Comparison of ENCODE assay signal across 1 cellular context in the genomic region with DNA sequence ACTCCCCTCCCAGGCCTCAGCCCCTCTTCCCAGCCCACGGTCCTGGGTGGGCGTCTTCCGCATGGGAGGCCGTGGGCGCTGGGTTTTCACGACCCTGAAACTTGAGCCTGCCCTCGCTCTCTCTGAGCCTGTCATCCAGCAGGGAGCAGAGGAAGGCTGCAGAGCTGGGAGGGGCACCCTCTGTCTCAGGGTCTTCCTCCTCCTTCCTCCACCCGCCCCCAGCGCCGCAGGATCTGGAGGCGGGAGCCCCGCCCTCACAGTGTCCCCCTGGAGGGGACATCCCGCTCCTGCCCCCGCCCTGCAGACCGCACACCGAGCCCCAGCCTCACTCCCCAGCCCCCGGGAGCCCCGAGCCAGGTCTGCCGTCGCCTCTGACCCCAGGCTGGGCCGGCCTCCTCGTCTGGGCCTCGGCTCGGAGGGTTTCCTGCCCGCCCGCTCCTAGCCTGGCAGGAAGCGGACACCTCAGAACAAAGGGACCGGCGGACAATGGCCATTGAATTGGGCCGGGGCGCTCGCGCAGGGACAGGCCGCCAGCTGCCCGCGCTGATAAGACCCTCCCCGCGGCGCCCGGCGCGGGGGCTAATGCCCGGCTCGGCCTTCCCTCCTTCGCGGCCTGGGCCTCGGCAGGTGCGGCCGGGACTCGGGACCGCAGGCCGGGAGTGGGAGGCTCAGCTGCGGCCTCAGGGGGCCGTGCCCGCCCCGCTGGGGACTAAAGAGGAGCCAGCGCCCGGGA.
A peak's percentile ranks its signal among the peaks of the same experiment; 100 is the strongest.
TF ChIP-seq lines count a peak whose summit lies in the region.

No MANE protein-coding gene starts in this region.

TF ChIP-seq in K562, 482 proteins besides CTCF, POLR2A, EP300 and RAD21:
- TF ChIP-seq ZNF354B (CRISPR knock-in tag; IDR thresholded peaks at IDR 0.05) (no peak), CBFA2T3 (IDR thresholded peaks at IDR 0.05) (peak; percentile 57), ZFX (CRISPR knock-in tag; IDR thresholded peaks at IDR 0.05) (peak; percentile 47; the same call in 1 of the 2 replicates), CBFA2T2 (conservative IDR thresholded peaks at IDR 0.05) (peak; percentile 34; the same call in 1 of the 2 replicates), SOX6 (IDR thresholded peaks at IDR 0.05) (peak; percentile 69), NRF1 (conservative IDR thresholded peaks at IDR 0.05 in 1 of 2, IDR thresholded peaks at IDR 0.05 in 1 of 2) (peak; percentile 19 to 48; a peak in 1 of 4 replicates), GATA2 (CRISPR knock-in tag; IDR thresholded peaks at IDR 0.05) (peak; percentile 8; the same call in 1 of the 2 replicates), HINFP (tag; conservative IDR thresholded peaks at IDR 0.05; ENCODE audit: low read depth) (no peak), TBP (optimal IDR thresholded peaks at IDR 0.05; ENCODE audit: low read depth, low read length) (no peak), ELF2 (CRISPR knock-in tag; IDR thresholded peaks at IDR 0.05) (no peak), MTA3 (IDR thresholded peaks at IDR 0.05; ENCODE audit: borderline replicate concordance) (no peak), MAZ (CRISPR knock-in tag; conservative IDR thresholded peaks at IDR 0.05 in 1 of 2, IDR thresholded peaks at IDR 0.05 in 1 of 2) (peak in 1 of 2 experiments; percentile 33; a peak in 1 of 4 replicates), TCF3 (CRISPR knock-in tag; IDR thresholded peaks at IDR 0.05) (peak; percentile 72), BRCA1 (IDR thresholded peaks at IDR 0.05) (no peak), BRCA1 (CRISPR knock-in tag; IDR thresholded peaks at IDR 0.05) (no peak), NONO (IDR thresholded peaks at IDR 0.05; ENCODE audit: low read depth in 2 of 2, low read length in 1 of 2) (no peak), CCNT2 (IDR thresholded peaks at IDR 0.05; ENCODE audit: borderline replicate concordance, extremely low read depth, insufficient read length, low read depth, low read length) (peak; percentile 50), ZBTB34 (CRISPR knock-in tag; IDR thresholded peaks at IDR 0.05) (no peak), EGR1 (conservative IDR thresholded peaks at IDR 0.05) (peak; percentile 39), CHD4 (IDR thresholded peaks at IDR 0.05; ENCODE audit: insufficient read depth, insufficient replicate concordance, low read depth, low read length, poor library complexity, severe bottlenecking) (no peak), VEZF1 (CRISPR knock-in tag; IDR thresholded peaks at IDR 0.05) (peak; percentile 53)
- TF ChIP-seq, protein P1, sequence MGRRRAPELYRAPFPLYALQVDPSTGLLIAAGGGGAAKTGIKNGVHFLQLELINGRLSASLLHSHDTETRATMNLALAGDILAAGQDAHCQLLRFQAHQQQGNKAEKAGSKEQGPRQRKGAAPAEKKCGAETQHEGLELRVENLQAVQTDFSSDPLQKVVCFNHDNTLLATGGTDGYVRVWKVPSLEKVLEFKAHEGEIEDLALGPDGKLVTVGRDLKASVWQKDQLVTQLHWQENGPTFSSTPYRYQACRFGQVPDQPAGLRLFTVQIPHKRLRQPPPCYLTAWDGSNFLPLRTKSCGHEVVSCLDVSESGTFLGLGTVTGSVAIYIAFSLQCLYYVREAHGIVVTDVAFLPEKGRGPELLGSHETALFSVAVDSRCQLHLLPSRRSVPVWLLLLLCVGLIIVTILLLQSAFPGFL (CRISPR knock-in tag; IDR thresholded peaks at IDR 0.05) = no peak
- TF ChIP-seq, protein P2, sequence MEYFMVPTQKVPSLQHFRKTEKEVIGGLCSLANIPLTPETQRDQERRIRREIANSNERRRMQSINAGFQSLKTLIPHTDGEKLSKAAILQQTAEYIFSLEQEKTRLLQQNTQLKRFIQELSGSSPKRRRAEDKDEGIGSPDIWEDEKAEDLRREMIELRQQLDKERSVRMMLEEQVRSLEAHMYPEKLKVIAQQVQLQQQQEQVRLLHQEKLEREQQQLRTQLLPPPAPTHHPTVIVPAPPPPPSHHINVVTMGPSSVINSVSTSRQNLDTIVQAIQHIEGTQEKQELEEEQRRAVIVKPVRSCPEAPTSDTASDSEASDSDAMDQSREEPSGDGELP (CRISPR knock-in tag; IDR thresholded peaks at IDR 0.05; ENCODE audit: borderline replicate concordance) = peak; percentile 12; the same call in 1 of the 2 replicates
- TF ChIP-seq, protein P3, sequence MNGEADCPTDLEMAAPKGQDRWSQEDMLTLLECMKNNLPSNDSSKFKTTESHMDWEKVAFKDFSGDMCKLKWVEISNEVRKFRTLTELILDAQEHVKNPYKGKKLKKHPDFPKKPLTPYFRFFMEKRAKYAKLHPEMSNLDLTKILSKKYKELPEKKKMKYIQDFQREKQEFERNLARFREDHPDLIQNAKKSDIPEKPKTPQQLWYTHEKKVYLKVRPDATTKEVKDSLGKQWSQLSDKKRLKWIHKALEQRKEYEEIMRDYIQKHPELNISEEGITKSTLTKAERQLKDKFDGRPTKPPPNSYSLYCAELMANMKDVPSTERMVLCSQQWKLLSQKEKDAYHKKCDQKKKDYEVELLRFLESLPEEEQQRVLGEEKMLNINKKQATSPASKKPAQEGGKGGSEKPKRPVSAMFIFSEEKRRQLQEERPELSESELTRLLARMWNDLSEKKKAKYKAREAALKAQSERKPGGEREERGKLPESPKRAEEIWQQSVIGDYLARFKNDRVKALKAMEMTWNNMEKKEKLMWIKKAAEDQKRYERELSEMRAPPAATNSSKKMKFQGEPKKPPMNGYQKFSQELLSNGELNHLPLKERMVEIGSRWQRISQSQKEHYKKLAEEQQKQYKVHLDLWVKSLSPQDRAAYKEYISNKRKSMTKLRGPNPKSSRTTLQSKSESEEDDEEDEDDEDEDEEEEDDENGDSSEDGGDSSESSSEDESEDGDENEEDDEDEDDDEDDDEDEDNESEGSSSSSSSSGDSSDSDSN (IDR thresholded peaks at IDR 0.05; ENCODE audit: borderline replicate concordance in 1 of 2, low read depth in 2 of 2, low read length in 2 of 2) = peak in 1 of 2 experiments; percentile 70; a peak in 1 of 4 replicates
